14 cellular contexts compared by ENCODE assay signal in the genomic region with DNA sequence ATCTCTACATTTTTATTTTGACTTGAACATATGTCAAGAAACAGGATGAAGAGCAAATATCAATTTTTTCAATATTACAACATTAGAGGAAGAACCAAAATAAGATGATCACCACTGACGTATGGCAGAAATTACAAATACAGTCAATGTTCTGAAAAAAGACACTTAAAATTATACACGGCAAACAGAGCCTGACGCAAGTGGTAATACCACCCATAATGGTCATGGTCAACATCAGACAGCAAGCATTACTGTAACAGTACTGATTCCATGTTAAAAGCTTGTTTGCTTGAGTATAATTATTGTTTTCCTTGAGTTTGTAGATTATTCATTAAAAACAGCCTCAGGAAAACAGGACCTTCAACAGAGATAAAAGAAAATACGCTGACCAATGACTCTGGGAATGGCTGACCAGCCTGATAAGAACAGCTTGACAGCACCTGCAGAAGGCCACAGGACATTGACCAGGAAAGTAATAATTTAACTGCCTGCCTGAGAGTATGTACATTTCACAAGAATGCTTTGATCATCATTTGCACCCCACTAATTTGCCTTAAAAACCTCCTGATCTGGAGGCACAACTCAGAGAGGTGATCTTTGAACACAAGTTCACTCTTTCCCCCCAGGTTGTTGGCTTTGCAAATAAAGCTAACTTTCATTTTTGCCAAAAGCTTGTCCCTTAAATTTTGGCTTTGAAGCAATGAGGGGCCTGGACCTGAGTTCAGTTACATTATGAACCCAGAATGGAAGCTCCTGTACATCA.
DNase-seq lines count a peak whose midpoint lies in the region; ATAC-seq and TF ChIP-seq lines count a peak whose summit lies in the region.
"Had no signal": no experiment of that assay in that cellular context is flagged by ENCODE, and none has a peak within 500 bp of the region (broad histone marks: within the 10 kb centered on the region; RNA-seq: fewer than 3 reads in every experiment).

No MANE protein-coding gene starts in this region.

- H3K36me3 ChIP-seq in liver (ENCODE audit: control insufficient read depth in 4 of 4, insufficient read depth in 3 of 4, low read depth in 1 of 4, low read length in 3 of 4) = no peaks in the 10 kb centered on the region

- CTCF ChIA-PET in WTC11 (lab: Charles Lee) = no interaction called here

- TF ChIP-seq CTCF in WTC11 (IDR thresholded peaks at IDR 0.05) = no peak
- no peak for TF ChIP-seq CTCF in liver (IDR thresholded peaks at IDR 0.05; ENCODE audit: low read depth, low read length, missing input control)

- peaks cover 2 to 45% (median 37%) of the 10 kb centered on the region in 4 donors for H3K4me1 ChIP-seq in liver (ENCODE audit: control insufficient read depth in 4 of 4, insufficient read depth in 4 of 4, low read length in 3 of 4)

- H3K27ac Mint-ChIP-seq in WTC11 = no peak overlapping the region
- H3K27ac Mint-ChIP-seq: CD4-positive, alpha-beta memory T cell; GM23338; H9 had no signal

- no peaks in the 10 kb centered on the region for H3K36me3 Mint-ChIP-seq in WTC11
- H3K36me3 Mint-ChIP-seq: CD4-positive, alpha-beta memory T cell had no signal

- no peak overlapping the region for H3K4me3 Mint-ChIP-seq in WTC11
- H3K4me3 Mint-ChIP-seq: CD4-positive, alpha-beta memory T cell; GM23338; H9 had no signal

- H3K27me3 ChIP-seq in liver (ENCODE audit: control insufficient read depth in 4 of 4, insufficient read depth in 4 of 4, low read length in 3 of 4) = no peaks in the 10 kb centered on the region

- WGBS in liver = 37% methylated on average over 4 of the region's 4 CpGs

- peak; percentile 42 to 58 for TF ChIP-seq RAD21 in liver (IDR thresholded peaks at IDR 0.05)

- DNase-seq in WTC11 (ENCODE audit: low spot score) (no peak), islet precursor cell (peak; percentile 75), T-helper 9 cell (no peak), amygdala (lab: John Stamatoyannopoulos, UW) (no peak)
- DNase-seq: C1 segment of cervical spinal cord; CD4-positive, alpha-beta memory T cell; COR-L47; DMS153; DND-41; H9 had no signal

- H3K27me3 Mint-ChIP-seq in WTC11 (ENCODE audit: low read depth) = no peaks in the 10 kb centered on the region

- 0 out of 2 replicates have a peak, but pooled peaks cover 4% of the 10 kb centered on the region for H3K4me1 Mint-ChIP-seq in WTC11
- H3K4me1 Mint-ChIP-seq: GM23338 had no signal

- no peaks in the 10 kb centered on the region for H3K9me3 Mint-ChIP-seq in WTC11
- H3K9me3 Mint-ChIP-seq: GM23338, H9 had no signal

- H3K9ac ChIP-seq in liver (ENCODE audit: low read depth in 1 of 2, low read length in 2 of 2) = no peak overlapping the region

- H3K9me3 ChIP-seq in liver (ENCODE audit: control insufficient read depth in 4 of 4, low read length in 3 of 4) = no peaks in the 10 kb centered on the region

- H3K4me3 ChIP-seq in liver (ENCODE audit: low read depth in 1 of 3, low read length in 3 of 3) = no peak overlapping the region
- H3K4me3 ChIP-seq: GM23338 had no signal

- ATAC-seq in WTC11 (no peak), GM18907 (IDR thresholded peaks at IDR 0.05; ENCODE audit: unreplicated experiment) (no peak)
- ATAC-seq: GM23338, HCT116 had no signal

- H3K27ac ChIP-seq in liver (ENCODE audit: low read depth in 1 of 2, low read length in 2 of 2) = peak overlapping the region; percentile 8 to 63

- POLR2A ChIA-PET in WTC11 (lab: Charles Lee) = no interaction called here

TF ChIP-seq in WTC11, 78 proteins besides CTCF, POLR2A, EP300 and RAD21:
- TF ChIP-seq GABPB1 (CRISPR knock-in tag; IDR thresholded peaks at IDR 0.05) (peak; percentile 49), SOX15 (CRISPR knock-in tag; IDR thresholded peaks at IDR 0.05) (no peak)

TF ChIP-seq in liver, 16 proteins besides CTCF, POLR2A, EP300 and RAD21:
- no peak for TF ChIP-seq GABPA (IDR thresholded peaks at IDR 0.05 in 1 of 2, conservative IDR thresholded peaks at IDR 0.05 in 1 of 2)
- TF ChIP-seq TAF1 (conservative IDR thresholded peaks at IDR 0.05) = no peak
- peak; percentile 49 to 61 for TF ChIP-seq JUND (IDR thresholded peaks at IDR 0.05)
- peak; percentile 85 to 86 for TF ChIP-seq RXRA (IDR thresholded peaks at IDR 0.05)
- TF ChIP-seq HNF4G (IDR thresholded peaks at IDR 0.05) = peak; percentile 77
- TF ChIP-seq EGR1 (IDR thresholded peaks at IDR 0.05; ENCODE audit: low read depth in 2 of 2) = no peak
- peak; percentile 64 for TF ChIP-seq FOXA2 (IDR thresholded peaks at IDR 0.05)
- TF ChIP-seq HNF4A (conservative IDR thresholded peaks at IDR 0.05) = peak; percentile 93 to 96
- peak; percentile 47 for TF ChIP-seq REST (IDR thresholded peaks at IDR 0.05)
- TF ChIP-seq, protein P1, sequence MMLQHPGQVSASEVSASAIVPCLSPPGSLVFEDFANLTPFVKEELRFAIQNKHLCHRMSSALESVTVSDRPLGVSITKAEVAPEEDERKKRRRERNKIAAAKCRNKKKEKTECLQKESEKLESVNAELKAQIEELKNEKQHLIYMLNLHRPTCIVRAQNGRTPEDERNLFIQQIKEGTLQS (IDR thresholded peaks at IDR 0.05) = no peak
- TF ChIP-seq SP1 (IDR thresholded peaks at IDR 0.05) = peak; percentile 86
- TF ChIP-seq NR2F2 (IDR thresholded peaks at IDR 0.05) = no peak
- TF ChIP-seq, protein P2, sequence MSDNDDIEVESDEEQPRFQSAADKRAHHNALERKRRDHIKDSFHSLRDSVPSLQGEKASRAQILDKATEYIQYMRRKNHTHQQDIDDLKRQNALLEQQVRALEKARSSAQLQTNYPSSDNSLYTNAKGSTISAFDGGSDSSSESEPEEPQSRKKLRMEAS (IDR thresholded peaks at IDR 0.05) = peak; percentile 43
- peak; percentile 30 for TF ChIP-seq FOXA1 (IDR thresholded peaks at IDR 0.05)
- peak; percentile 29 for TF ChIP-seq ZBTB33 (IDR thresholded peaks at IDR 0.05)
- TF ChIP-seq YY1 (IDR thresholded peaks at IDR 0.05) = peak; percentile 89
